Comparison of ENCODE assay signal across 9 cellular contexts in the genomic region with DNA sequence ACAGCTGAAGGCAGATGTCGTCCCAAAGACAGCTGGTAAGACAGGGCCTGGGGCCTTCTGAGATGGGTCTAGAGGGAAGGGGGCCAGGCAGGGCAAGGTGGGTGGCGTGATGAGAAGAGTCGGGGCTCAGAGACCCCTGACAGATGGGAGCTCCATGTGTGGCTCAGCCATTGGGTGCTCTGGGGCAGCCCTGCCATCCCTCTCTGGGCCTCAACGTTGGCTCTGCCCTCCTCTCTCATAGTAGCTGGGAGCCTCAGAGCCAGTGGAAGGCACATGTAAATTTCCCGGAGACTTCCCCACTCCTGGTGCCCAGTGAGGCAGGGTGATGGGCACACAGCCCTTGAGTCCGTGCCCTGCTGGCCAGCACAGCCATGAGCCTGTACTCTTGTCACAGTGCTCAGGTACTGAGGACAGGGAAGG. TPM values are rescaled to one million over a fixed set of nuclear protein-coding genes. Genes with fewer than 3 reads are reported as not detected.
DNase-seq lines count a peak whose midpoint lies in the region; ATAC-seq and TF ChIP-seq lines count a peak whose summit lies in the region.
"Had no signal": no experiment of that assay in that cellular context is flagged by ENCODE, and none has a peak within 500 bp of the region (broad histone marks: within the 10 kb centered on the region; RNA-seq: fewer than 3 reads in every experiment).

No MANE protein-coding gene starts in this region.

- H4K20me1 ChIP-seq in SK-N-SH (ENCODE audit: insufficient read depth) (peaks cover 18% of the 10 kb centered on the region; the same call in 1 of the 2 replicates), smooth muscle cell (ENCODE audit: low read depth) (peaks cover 54% of the 10 kb centered on the region)

- H3K27me3 Mint-ChIP-seq in WTC11 (ENCODE audit: low read depth) = no peaks in the 10 kb centered on the region

- H3K4me3 ChIP-seq in SK-N-SH (ENCODE audit: low read depth in 2 of 2, low read length in 1 of 2) = peak overlapping the region in 1 of 2 experiments; percentile 96; a peak in 2 of 4 replicates
- H3K4me3 ChIP-seq in foreskin fibroblast (ENCODE audit: low read depth in 1 of 2, low read length in 2 of 2) = peak overlapping the region; percentile 82 to 83
- no peak overlapping the region for H3K4me3 ChIP-seq in smooth muscle cell

- no peak for TF ChIP-seq EP300 in SK-N-SH (IDR thresholded peaks at IDR 0.05; ENCODE audit: borderline replicate concordance in 1 of 2, low read depth in 1 of 2, low read length in 1 of 2)

- H3K4me3 Mint-ChIP-seq in WTC11 = peak overlapping the region; percentile 65; the same call in 1 of the 2 replicates

- H3K36me3 ChIP-seq in SK-N-SH (replicated peaks in 1 of 2; ENCODE audit: control insufficient read depth in 1 of 2, insufficient read depth in 2 of 2, low read length in 1 of 2) (peaks cover 44 to 51% of the 10 kb centered on the region in 2 experiments), smooth muscle cell (ENCODE audit: low read depth) (peaks cover 9% of the 10 kb centered on the region)

- POLR2A ChIA-PET in SK-N-SH (lab: Yijun Ruan, JAX) (no interaction called here), WTC11 (lab: Charles Lee) (no interaction called here)

- WGBS in SK-N-SH (ENCODE audit: low lambda C conversion rate) = 96% methylated on average over 3 of the region's 6 CpGs
- 96% methylated on average over 6 of the region's 6 CpGs for WGBS in smooth muscle cell (ENCODE audit: low lambda C conversion rate)

- H3K27me3 ChIP-seq in SK-N-SH (ENCODE audit: insufficient read depth) (no peaks in the 10 kb centered on the region), smooth muscle cell (ENCODE audit: low read depth) (no peaks in the 10 kb centered on the region)

- H3K9me2 ChIP-seq in SK-N-SH = no peaks in the 10 kb centered on the region

- H3K4me2 ChIP-seq in SK-N-SH (peak overlapping the region; percentile 99), smooth muscle cell (peak overlapping the region; percentile 96)

- ATAC-seq in SK-N-SH treated with all-trans-retinoic acid at 6 μM for 48 hours = no peak
- ATAC-seq in WTC11 = no peak

- H3K4me1 ChIP-seq in SK-N-SH (ENCODE audit: control insufficient read depth in 1 of 2, insufficient read depth in 2 of 2, low read depth in 1 of 2, low read length in 1 of 2) = peaks cover 13 to 42% of the 10 kb centered on the region in 2 experiments; a peak in 3 of 4 replicates
- peaks cover 7% of the 10 kb centered on the region for H3K4me1 ChIP-seq in smooth muscle cell (ENCODE audit: low read depth)

- H3K79me2 ChIP-seq in SK-N-SH (ENCODE audit: insufficient read depth) (peaks cover 52% of the 10 kb centered on the region), smooth muscle cell (ENCODE audit: low read depth) (peaks cover 17% of the 10 kb centered on the region)

- no peak for TF ChIP-seq RAD21 in SK-N-SH (IDR thresholded peaks at IDR 0.05; ENCODE audit: low read length)

- DNase-seq in SK-N-SH (no peak), WTC11 (ENCODE audit: low spot score) (no peak), foreskin fibroblast (no peak), smooth muscle cell (lab: John Stamatoyannopoulos, UW; ENCODE audit: unreplicated experiment) (no peak), NCI-H1694 treated with DMSO at 0.1 percent for 48 hours (lab: John Stamatoyannopoulos, UW) (no peak), NCI-H524 treated with DMSO at 0.1 percent for 48 hours (lab: John Stamatoyannopoulos, UW) (no peak)
- DNase-seq in activated effector memory CD4-positive, alpha-beta T cell treated with Interleukin-2 at 50 U/mL for 16 hours = no peak
- DNase-seq: 8988T had no signal

- H2AFZ ChIP-seq in SK-N-SH (ENCODE audit: low read depth) = no peak overlapping the region
- H2AFZ ChIP-seq in smooth muscle cell (ENCODE audit: low read depth) = no peak overlapping the region

- H3K9me3 ChIP-seq in SK-N-SH (no peaks in the 10 kb centered on the region), smooth muscle cell (replicated peaks; ENCODE audit: low read depth) (no peaks in the 10 kb centered on the region)

- H3K9ac ChIP-seq in SK-N-SH = peak overlapping the region; percentile 96
- H3K9ac ChIP-seq in smooth muscle cell (ENCODE audit: low read depth) = peak overlapping the region; percentile 86

- no peak overlapping the region; a peak in 1 of 4 replicates for H3K27ac ChIP-seq in SK-N-SH (ENCODE audit: low read depth in 2 of 2, low read length in 1 of 2)
- no peak overlapping the region for H3K27ac ChIP-seq in smooth muscle cell (ENCODE audit: low read depth)

- TF ChIP-seq CTCF in SK-N-SH (IDR thresholded peaks at IDR 0.05) = no peak
- TF ChIP-seq CTCF in WTC11 (IDR thresholded peaks at IDR 0.05) = no peak
- no peak for TF ChIP-seq CTCF in foreskin fibroblast (IDR thresholded peaks at IDR 0.05; ENCODE audit: low read depth, low read length)
- no peak for TF ChIP-seq CTCF in smooth muscle cell (IDR thresholded peaks at IDR 0.05; ENCODE audit: borderline replicate concordance, insufficient read depth, poor library complexity, severe bottlenecking)

- peaks cover 37% of the 10 kb centered on the region for H3K36me3 Mint-ChIP-seq in WTC11

- H3K9me3 Mint-ChIP-seq in WTC11 = no peaks in the 10 kb centered on the region

- H3K27ac Mint-ChIP-seq in WTC11 = no peak overlapping the region

- peaks cover 8% of the 10 kb centered on the region for H3K4me1 Mint-ChIP-seq in WTC11

- CTCF ChIA-PET in SK-N-SH (lab: Yijun Ruan, JAX) = interaction anchor here (0.8 to 2.1 kb wide), 2 partner anchors 15 to 17 kb away, joined by 5 to 8 read pairs; no protein-coding TSS in a partner anchor
- CTCF ChIA-PET in WTC11 (lab: Charles Lee) = interaction anchor here (1.4 to 3.8 kb wide), 2 partner anchors 8 to 26 kb away, joined by 4 to 21 read pairs; no protein-coding TSS in a partner anchor

- H3F3A ChIP-seq in SK-N-SH (replicated peaks; ENCODE audit: insufficient read depth) = no peaks in the 10 kb centered on the region
- no peaks in the 10 kb centered on the region for H3F3A ChIP-seq in smooth muscle cell (ENCODE audit: low read depth)

TF ChIP-seq in SK-N-SH, 30 proteins besides CTCF, POLR2A, EP300 and RAD21 (continues in another document):
- TF ChIP-seq SIN3A (IDR thresholded peaks at IDR 0.05; ENCODE audit: borderline replicate concordance, low read depth, low read length) (no peak), MEF2A (IDR thresholded peaks at IDR 0.05; ENCODE audit: borderline replicate concordance, low read depth) (no peak), FOXJ3 (CRISPR knock-in tag; IDR thresholded peaks at IDR 0.05) (no peak), RXRA (IDR thresholded peaks at IDR 0.05; ENCODE audit: borderline replicate concordance, low read depth) (no peak)

TF ChIP-seq in SK-N-SH treated with all-trans-retinoic acid at 6 μM for 48 hours, 23 proteins besides CTCF, POLR2A, EP300 and RAD21 (continues in another document):
- TF ChIP-seq GLIS3 (CRISPR knock-in tag; IDR thresholded peaks at IDR 0.05) = no peak
- TF ChIP-seq TOX (CRISPR knock-in tag; IDR thresholded peaks at IDR 0.05; ENCODE audit: borderline replicate concordance) = no peak
- no peak for TF ChIP-seq ARNTL (CRISPR knock-in tag; IDR thresholded peaks at IDR 0.05; ENCODE audit: borderline replicate concordance, low read depth)
- no peak for TF ChIP-seq ZNF8 (CRISPR knock-in tag; IDR thresholded peaks at IDR 0.05)

TF ChIP-seq in WTC11, 78 proteins besides CTCF, POLR2A, EP300 and RAD21:
- TF ChIP-seq TEAD1 (CRISPR knock-in tag; IDR thresholded peaks at IDR 0.05) (no peak), CREM (CRISPR knock-in tag; IDR thresholded peaks at IDR 0.05) (no peak), SMAD3 (CRISPR knock-in tag; IDR thresholded peaks at IDR 0.05; ENCODE audit: borderline replicate concordance) (no peak), ZNF219 (CRISPR knock-in tag; IDR thresholded peaks at IDR 0.05; ENCODE audit: borderline replicate concordance) (no peak)
- TF ChIP-seq, protein P1, sequence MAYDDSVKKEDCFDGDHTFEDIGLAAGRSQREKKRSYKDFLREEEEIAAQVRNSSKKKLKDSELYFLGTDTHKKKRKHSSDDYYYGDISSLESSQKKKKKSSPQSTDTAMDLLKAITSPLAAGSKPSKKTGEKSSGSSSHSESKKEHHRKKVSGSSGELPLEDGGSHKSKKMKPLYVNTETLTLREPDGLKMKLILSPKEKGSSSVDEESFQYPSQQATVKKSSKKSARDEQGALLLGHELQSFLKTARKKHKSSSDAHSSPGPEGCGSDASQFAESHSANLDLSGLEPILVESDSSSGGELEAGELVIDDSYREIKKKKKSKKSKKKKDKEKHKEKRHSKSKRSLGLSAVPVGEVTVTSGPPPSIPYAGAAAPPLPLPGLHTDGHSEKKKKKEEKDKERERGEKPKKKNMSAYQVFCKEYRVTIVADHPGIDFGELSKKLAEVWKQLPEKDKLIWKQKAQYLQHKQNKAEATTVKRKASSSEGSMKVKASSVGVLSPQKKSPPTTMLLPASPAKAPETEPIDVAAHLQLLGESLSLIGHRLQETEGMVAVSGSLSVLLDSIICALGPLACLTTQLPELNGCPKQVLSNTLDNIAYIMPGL (CRISPR knock-in tag; IDR thresholded peaks at IDR 0.05) = no peak
- TF ChIP-seq, protein P2, sequence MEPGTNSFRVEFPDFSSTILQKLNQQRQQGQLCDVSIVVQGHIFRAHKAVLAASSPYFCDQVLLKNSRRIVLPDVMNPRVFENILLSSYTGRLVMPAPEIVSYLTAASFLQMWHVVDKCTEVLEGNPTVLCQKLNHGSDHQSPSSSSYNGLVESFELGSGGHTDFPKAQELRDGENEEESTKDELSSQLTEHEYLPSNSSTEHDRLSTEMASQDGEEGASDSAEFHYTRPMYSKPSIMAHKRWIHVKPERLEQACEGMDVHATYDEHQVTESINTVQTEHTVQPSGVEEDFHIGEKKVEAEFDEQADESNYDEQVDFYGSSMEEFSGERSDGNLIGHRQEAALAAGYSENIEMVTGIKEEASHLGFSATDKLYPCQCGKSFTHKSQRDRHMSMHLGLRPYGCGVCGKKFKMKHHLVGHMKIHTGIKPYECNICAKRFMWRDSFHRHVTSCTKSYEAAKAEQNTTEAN (CRISPR knock-in tag; IDR thresholded peaks at IDR 0.05) = no peak
- TF ChIP-seq, protein P3, sequence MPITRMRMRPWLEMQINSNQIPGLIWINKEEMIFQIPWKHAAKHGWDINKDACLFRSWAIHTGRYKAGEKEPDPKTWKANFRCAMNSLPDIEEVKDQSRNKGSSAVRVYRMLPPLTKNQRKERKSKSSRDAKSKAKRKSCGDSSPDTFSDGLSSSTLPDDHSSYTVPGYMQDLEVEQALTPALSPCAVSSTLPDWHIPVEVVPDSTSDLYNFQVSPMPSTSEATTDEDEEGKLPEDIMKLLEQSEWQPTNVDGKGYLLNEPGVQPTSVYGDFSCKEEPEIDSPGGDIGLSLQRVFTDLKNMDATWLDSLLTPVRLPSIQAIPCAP (CRISPR knock-in tag; IDR thresholded peaks at IDR 0.05) = no peak
TF ChIP-seq in WTC11: peak in this region for 0.

RNA-seq across cellular contexts. Expression of a gene that starts 1.8 kb away (rescaled TPM):
- polyA plus RNA-seq in SK-N-SH (2012; rRNA removed) (73.8 and 85.9 TPM in 2 replicates), smooth muscle cell (29.7 and 35.2 TPM in 2 replicates)
- 64.9 and 80.6 TPM in 2 replicates for polyA plus RNA-seq in SK-N-SH (2012; cell fraction: cytosol; rRNA removed)
- polyA plus RNA-seq in SK-N-SH (2012; cell fraction: nucleus; rRNA removed) = 163 and 169 TPM in 2 replicates
- total RNA-seq in WTC11 (2021) (80.9 to 91.4 TPM (median 89.9 TPM) in 3 replicates), smooth muscle cell (24.3 and 28.5 TPM in 2 replicates)
